In genomic region chr1:184152502-184152901, GRCh38 we compare ENCODE assay signal across 8 cellular contexts.
DNase-seq lines count a peak whose midpoint lies in the region; ATAC-seq and TF ChIP-seq lines count a peak whose summit lies in the region.
"Had no signal": no experiment of that assay in that cellular context is flagged by ENCODE, and none has a peak within 500 bp of the region (broad histone marks: within the 10 kb centered on the region; RNA-seq: fewer than 3 reads in every experiment).

No MANE protein-coding gene starts in this region.

- peaks cover 15% of the 10 kb centered on the region for H3K4me1 Mint-ChIP-seq in activated naive CD8-positive, alpha-beta T cell treated with anti-CD3 and anti-CD28 coated beads, Interleukin-2, amount 50 U/mL, for 24 hours

- H3K79me2 ChIP-seq in MM.1S (ENCODE audit: low read length): no peaks in the 10 kb centered on the region

- no peak overlapping the region for H3K9ac ChIP-seq in MM.1S (ENCODE audit: low read length)

- no peaks in the 10 kb centered on the region for H4K20me1 ChIP-seq in MM.1S (ENCODE audit: insufficient read depth, low read length)

- H3K9me3 ChIP-seq in MM.1S (replicated peaks; ENCODE audit: insufficient read depth, low read length) (no peaks in the 10 kb centered on the region), left lung (no peaks in the 10 kb centered on the region), testis (no peaks in the 10 kb centered on the region)

- H3K27me3 ChIP-seq in MM.1S (replicated peaks; ENCODE audit: insufficient read depth, low read length) (no peaks in the 10 kb centered on the region), left lung (no peaks in the 10 kb centered on the region), testis (no peaks in the 10 kb centered on the region)

- H3K9me2 ChIP-seq in MM.1S (replicated peaks; ENCODE audit: insufficient read depth, low read length): no peaks in the 10 kb centered on the region

- H2AFZ ChIP-seq in MM.1S (ENCODE audit: low read length): 0 out of 2 replicates have a peak overlapping the region, but pooled peaks have one; percentile 7

- no peaks in the 10 kb centered on the region for H3K4me1 ChIP-seq in MM.1S (ENCODE audit: low read length)
- peaks cover 12 to 34% of the 10 kb centered on the region in 2 donors for H3K4me1 ChIP-seq in left lung
- no peaks in the 10 kb centered on the region for H3K4me1 ChIP-seq in testis

- H3K27ac ChIP-seq in MM.1S (ENCODE audit: low read length): no peak overlapping the region
- H3K27ac ChIP-seq in left lung: peak overlapping the region; percentile 68 to 90
- H3K27ac ChIP-seq in testis: peak overlapping the region in 1 of 2 donors; percentile 59
- H3K27ac ChIP-seq: VCaP had no signal

- TF ChIP-seq CTCF in MM.1S (IDR thresholded peaks at IDR 0.05; ENCODE audit: low read length) (no peak), left lung (IDR thresholded peaks at IDR 0.05) (no peak), testis (IDR thresholded peaks at IDR 0.05) (no peak)

- peak overlapping the region; percentile 62 for H3K4me3 Mint-ChIP-seq in activated naive CD8-positive, alpha-beta T cell treated with anti-CD3 and anti-CD28 coated beads, Interleukin-2, amount 50 U/mL, for 24 hours

- no peak overlapping the region for H3K27ac Mint-ChIP-seq in activated naive CD8-positive, alpha-beta T cell treated with anti-CD3 and anti-CD28 coated beads, Interleukin-2, amount 50 U/mL, for 24 hours

- no peaks in the 10 kb centered on the region for H3K9me3 Mint-ChIP-seq in activated naive CD8-positive, alpha-beta T cell treated with anti-CD3 and anti-CD28 coated beads, Interleukin-2, amount 50 U/mL, for 24 hours

- ATAC-seq in activated naive CD8-positive, alpha-beta T cell treated with anti-CD3 and anti-CD28 coated beads, Interleukin-2, amount 50 U/mL, for 24 hours: peak; percentile 24
- ATAC-seq in left lung (peak; percentile 72), GM21526 (IDR thresholded peaks at IDR 0.05; ENCODE audit: low FRiP score, unreplicated experiment) (no peak)

- H3K4me3 ChIP-seq in MM.1S (ENCODE audit: low read length): no peak overlapping the region
- peak overlapping the region; percentile 7 to 32 for H3K4me3 ChIP-seq in left lung
- peak overlapping the region; percentile 15 to 38 for H3K4me3 ChIP-seq in testis

- DNase-seq in MM.1S: no peak
- DNase-seq in activated naive CD8-positive, alpha-beta T cell treated with anti-CD3 and anti-CD28 coated beads, Interleukin-2, amount 50 U/mL, for 24 hours: no peak
- no peak for DNase-seq in left lung
- no peak for DNase-seq in testis
- no peak for DNase-seq in HuH-7.5 (ENCODE audit: low spot score)
- DNase-seq in NCI-H1417 treated with DMSO at 0.1 percent for 48 hours (lab: John Stamatoyannopoulos, UW): no peak

- TF ChIP-seq POLR2A in testis (IDR thresholded peaks at IDR 0.05): no peak

- no peaks in the 10 kb centered on the region for H3K36me3 ChIP-seq in MM.1S (replicated peaks; ENCODE audit: insufficient read depth, low read length)
- H3K36me3 ChIP-seq in left lung: no peaks in the 10 kb centered on the region
- H3K36me3 ChIP-seq in testis (ENCODE audit: low read depth, missing control alignments): no peaks in the 10 kb centered on the region

- intact Hi-C loops in left lung (cut with DNase I): no loop called here
- intact Hi-C loops in testis (cut with DNase I; ENCODE audit: low total_unique reads): no loop called here

- 0 out of 2 replicates have a peak overlapping the region, but pooled peaks have one; percentile 4 for H3K4me2 ChIP-seq in MM.1S (ENCODE audit: low read depth, low read length)

- 11 to 34% methylated on average over 9 of the region's 9 CpGs for WGBS in testis, 2 donors

- peaks cover 39% of the 10 kb centered on the region for H3K27me3 Mint-ChIP-seq in activated naive CD8-positive, alpha-beta T cell treated with anti-CD3 and anti-CD28 coated beads, Interleukin-2, amount 50 U/mL, for 24 hours

- no peaks in the 10 kb centered on the region for H3K36me3 Mint-ChIP-seq in activated naive CD8-positive, alpha-beta T cell treated with anti-CD3 and anti-CD28 coated beads, Interleukin-2, amount 50 U/mL, for 24 hours (ENCODE audit: low read depth)

- no peaks in the 10 kb centered on the region for H3F3A ChIP-seq in MM.1S (ENCODE audit: insufficient read depth, low read length)
